In genomic region chr10:123522702-123523312, GRCh38 we compare ENCODE assay signal across 25 cellular contexts.
DNase-seq lines count a peak whose midpoint lies in the region; ATAC-seq and TF ChIP-seq lines count a peak whose summit lies in the region.
"Had no signal": no experiment of that assay in that cellular context is flagged by ENCODE, and none has a peak within 500 bp of the region (broad histone marks: within the 10 kb centered on the region; RNA-seq: fewer than 3 reads in every experiment).

No MANE protein-coding gene starts in this region.

- H3K27ac Mint-ChIP-seq in activated CD8-positive, alpha-beta T cell treated with anti-CD3 and anti-CD28 coated beads for 36 hours = no peak overlapping the region
- no peak overlapping the region for H3K27ac Mint-ChIP-seq in CD4-positive, alpha-beta T cell
- H3K27ac Mint-ChIP-seq: nephron, T-cell had no signal

- no peaks in the 10 kb centered on the region for H3K9me3 ChIP-seq in CD4-positive, alpha-beta T cell (ENCODE audit: control insufficient read depth, low read length)
- H3K9me3 ChIP-seq: A549, BE2C, left ventricle myocardium inferior had no signal

- no peak overlapping the region for H3K27ac ChIP-seq in CD4-positive, alpha-beta T cell (ENCODE audit: low read depth, low read length)
- H3K27ac ChIP-seq: A549, hepatocyte, left ventricle myocardium inferior, PC-9 had no signal

- intact Hi-C loops in activated CD8-positive, alpha-beta T cell treated with anti-CD3 and anti-CD28 coated beads for 36 hours (cut with micrococcal nuclease) = no loop called here
- intact Hi-C loops in CD4-positive, alpha-beta T cell (cut with DNase I, micrococcal nuclease) = no loop called here

- POLR2A ChIA-PET in activated CD8-positive, alpha-beta T cell treated with anti-CD3 and anti-CD28 coated beads for 36 hours (lab: Charles Lee) = no interaction called here
- POLR2A ChIA-PET in CD4-positive, alpha-beta T cell (lab: Charles Lee) = no interaction called here

- DNase-seq in activated CD8-positive, alpha-beta memory T cell treated with anti-CD3 and anti-CD28 coated beads for 24 hours = peak; percentile 7
- DNase-seq in activated CD8-positive, alpha-beta memory T cell treated with anti-CD3 and anti-CD28 coated beads, Interleukin-2, amount 50 U/mL, for 4 hours = no peak
- DNase-seq in ureter (ENCODE audit: low spot score) (peak; percentile 27), RPMI8226 (no peak)
- no peak for DNase-seq in activated CD8-positive, alpha-beta T cell treated with anti-CD3 and anti-CD28 coated beads for 36 hours
- DNase-seq in CD4-positive, alpha-beta T cell = no peak
- DNase-seq: activated CD4-positive, alpha-beta T cell treated with anti-CD3 and anti-CD28 coated beads for 48 hours; activated gamma-delta T cell treated with Interleukin-2 at 50 U/mL for 16 hours; amygdala; BE2C; Calu3; caudate nucleus; EL; left ventricle myocardium inferior; NCI-H1105 treated with DMSO at 0.1 percent for 48 hours; NCI-H748 treated with DMSO at 0.1 percent for 48 hours; PC-9; SIG-M5; T-cell had no signal

- ATAC-seq in GM19463 (IDR thresholded peaks at IDR 0.05; ENCODE audit: unreplicated experiment) (peak; percentile 60), HG03175 (IDR thresholded peaks at IDR 0.05; ENCODE audit: unreplicated experiment) (peak; percentile 50)
- ATAC-seq in activated CD8-positive, alpha-beta T cell treated with anti-CD3 and anti-CD28 coated beads for 36 hours = no peak
- no peak for ATAC-seq in CD4-positive, alpha-beta T cell (ENCODE audit: poor library complexity)
- ATAC-seq: A549, HepG2, T-cell had no signal

- no peak overlapping the region for H3K4me3 Mint-ChIP-seq in activated CD8-positive, alpha-beta T cell treated with anti-CD3 and anti-CD28 coated beads for 36 hours
- H3K4me3 Mint-ChIP-seq in CD4-positive, alpha-beta T cell = no peak overlapping the region
- H3K4me3 Mint-ChIP-seq: nephron, T-cell had no signal

- peaks cover 1% of the 10 kb centered on the region for H3K27me3 Mint-ChIP-seq in activated CD8-positive, alpha-beta T cell treated with anti-CD3 and anti-CD28 coated beads for 36 hours
- peaks cover 31% of the 10 kb centered on the region for H3K27me3 Mint-ChIP-seq in CD4-positive, alpha-beta T cell

- no peaks in the 10 kb centered on the region for H3K36me3 Mint-ChIP-seq in activated CD8-positive, alpha-beta T cell treated with anti-CD3 and anti-CD28 coated beads for 36 hours (ENCODE audit: low read depth)
- no peaks in the 10 kb centered on the region for H3K36me3 Mint-ChIP-seq in CD4-positive, alpha-beta T cell (ENCODE audit: low read depth)
- H3K36me3 Mint-ChIP-seq: T-cell had no signal

- CTCF ChIA-PET in activated CD8-positive, alpha-beta T cell treated with anti-CD3 and anti-CD28 coated beads for 36 hours (lab: Charles Lee) = no interaction called here
- CTCF ChIA-PET in CD4-positive, alpha-beta T cell (lab: Charles Lee) = no interaction called here

- H3K27me3 ChIP-seq in CD4-positive, alpha-beta T cell (ENCODE audit: control insufficient read depth, insufficient read depth, low read length) = no peaks in the 10 kb centered on the region
- H3K27me3 ChIP-seq: hepatocyte had no signal

- H3K9me3 Mint-ChIP-seq in activated CD8-positive, alpha-beta T cell treated with anti-CD3 and anti-CD28 coated beads for 36 hours = no peaks in the 10 kb centered on the region
- no peaks in the 10 kb centered on the region for H3K9me3 Mint-ChIP-seq in CD4-positive, alpha-beta T cell
- H3K9me3 Mint-ChIP-seq: nephron, T-cell had no signal

- no peak for TF ChIP-seq CTCF in activated CD8-positive, alpha-beta T cell treated with anti-CD3 and anti-CD28 coated beads for 36 hours (IDR thresholded peaks at IDR 0.05)
- no peak for TF ChIP-seq CTCF in CD4-positive, alpha-beta T cell (IDR thresholded peaks at IDR 0.05)

- no peaks in the 10 kb centered on the region for H3K4me1 Mint-ChIP-seq in activated CD8-positive, alpha-beta T cell treated with anti-CD3 and anti-CD28 coated beads for 36 hours (ENCODE audit: low read depth)
- H3K4me1 Mint-ChIP-seq in CD4-positive, alpha-beta T cell (ENCODE audit: low read depth) = no peaks in the 10 kb centered on the region
- H3K4me1 Mint-ChIP-seq: nephron, T-cell had no signal

Comparison
In these comparisons a context has a peak if more than half of its experiments do, and no peak if none do; other contexts are left out.
1. DNase-seq: peak in activated CD8-positive, alpha-beta memory T cell treated with anti-CD3 and anti-CD28 coated beads for 24 hours (single experiment) and ureter (single experiment); none in activated CD8-positive, alpha-beta memory T cell treated with anti-CD3 and anti-CD28 coated beads, Interleukin-2, amount 50 U/mL, for 4 hours (single experiment), activated CD8-positive, alpha-beta T cell treated with anti-CD3 and anti-CD28 coated beads for 36 hours (single experiment), RPMI8226 (single experiment) and CD4-positive, alpha-beta T cell (0 of 10).
2. ATAC-seq: peak in GM19463 (single experiment) and HG03175 (single experiment); none in activated CD8-positive, alpha-beta T cell treated with anti-CD3 and anti-CD28 coated beads for 36 hours (single experiment) and CD4-positive, alpha-beta T cell (single experiment).